ENCODE assay signal across 8 cellular contexts in genomic region chr16:82456683-82457082, GRCh38.
DNase-seq lines count a peak whose midpoint lies in the region; ATAC-seq and TF ChIP-seq lines count a peak whose summit lies in the region.

No MANE protein-coding gene starts in this region.

- H3K36me3 ChIP-seq in SJCRH30 (no peaks in the 10 kb centered on the region), liver (ENCODE audit: control insufficient read depth in 4 of 4, insufficient read depth in 3 of 4, low read depth in 1 of 4, low read length in 3 of 4) (no peaks in the 10 kb centered on the region)

- no peak for TF ChIP-seq EP300 in Ishikawa (IDR thresholded peaks at IDR 0.05; ENCODE audit: borderline replicate concordance)

- 5% methylated on average over 4 of the region's 4 CpGs for WGBS in liver

- peak; percentile 68 for TF ChIP-seq CTCF in liver (IDR thresholded peaks at IDR 0.05; ENCODE audit: low read depth, low read length, missing input control)

- H3K9ac ChIP-seq in liver (ENCODE audit: low read depth in 1 of 2, low read length in 2 of 2): no peak overlapping the region

- DNase-seq in NCI-H1417 (lab: John Stamatoyannopoulos, UW) (peak; percentile 29 to 74 (median 66)), NCI-H1417 treated with DMSO at 0.1 percent for 48 hours (lab: John Stamatoyannopoulos, UW) (no peak), SJCRH30 (peak; percentile 29 to 64), cerebellar cortex (ENCODE audit: low spot score) (peak; percentile 43)
- peak; percentile 43 for DNase-seq in stimulated activated naive CD8-positive, alpha-beta T cell treated with anti-CD3 and anti-CD28 coated beads, Interleukin-15, Interleukin-2, amounts not matched to agents 100 U/mL and 50 U/mL, for 24 hours

- H3K27ac ChIP-seq in SJCRH30 (no peak overlapping the region), liver (ENCODE audit: low read depth in 1 of 2, low read length in 2 of 2) (no peak overlapping the region)

- H3K4me3 ChIP-seq in SJCRH30: no peak overlapping the region
- no peak overlapping the region for H3K4me3 ChIP-seq in liver (ENCODE audit: low read depth in 1 of 3, low read length in 3 of 3)

- ATAC-seq in GM21390 (IDR thresholded peaks at IDR 0.05; ENCODE audit: unreplicated experiment): peak; percentile 89
- peak; percentile 59 for ATAC-seq in stimulated activated naive CD8-positive, alpha-beta T cell treated with anti-CD3 and anti-CD28 coated beads, Interleukin-15, Interleukin-2, amounts not matched to agents 100 U/mL and 50 U/mL, for 24 hours

- no peaks in the 10 kb centered on the region for H3K4me1 ChIP-seq in SJCRH30
- H3K4me1 ChIP-seq in liver (ENCODE audit: control insufficient read depth in 4 of 4, insufficient read depth in 4 of 4, low read length in 3 of 4): no peaks in the 10 kb centered on the region

- TF ChIP-seq RAD21 in Ishikawa (IDR thresholded peaks at IDR 0.05; ENCODE audit: low read depth) (peak; percentile 65), liver (IDR thresholded peaks at IDR 0.05) (peak; percentile 67 to 77)

- H3K9me3 ChIP-seq in SJCRH30 (replicated peaks): no peaks in the 10 kb centered on the region
- no peaks in the 10 kb centered on the region for H3K9me3 ChIP-seq in liver (ENCODE audit: control insufficient read depth in 4 of 4, low read length in 3 of 4)

- H3K27me3 ChIP-seq in SJCRH30: no peaks in the 10 kb centered on the region
- H3K27me3 ChIP-seq in liver (ENCODE audit: control insufficient read depth in 4 of 4, insufficient read depth in 4 of 4, low read length in 3 of 4): peaks cover 0 to 4% (median 0%) of the 10 kb centered on the region in 4 donors

TF ChIP-seq in Ishikawa, 13 proteins besides CTCF, POLR2A, EP300 and RAD21:
- TF ChIP-seq MAX (IDR thresholded peaks at IDR 0.05) (no peak), CEBPB (IDR thresholded peaks at IDR 0.05) (no peak), FOXM1 (IDR thresholded peaks at IDR 0.05; ENCODE audit: borderline replicate concordance, low read depth) (no peak)
TF ChIP-seq in Ishikawa: peak in this region for 0.

TF ChIP-seq in liver, 16 proteins besides CTCF, POLR2A, EP300 and RAD21:
- TF ChIP-seq ZBTB33 (IDR thresholded peaks at IDR 0.05): no peak
- no peak for TF ChIP-seq TAF1 (conservative IDR thresholded peaks at IDR 0.05)
- TF ChIP-seq ATF3 (IDR thresholded peaks at IDR 0.05): no peak
- TF ChIP-seq HNF4G (IDR thresholded peaks at IDR 0.05): no peak
- no peak for TF ChIP-seq HNF4A (conservative IDR thresholded peaks at IDR 0.05)
- TF ChIP-seq YY1 (IDR thresholded peaks at IDR 0.05): no peak
- no peak for TF ChIP-seq NR2F2 (IDR thresholded peaks at IDR 0.05)
- no peak for TF ChIP-seq GABPA (IDR thresholded peaks at IDR 0.05 in 1 of 2, conservative IDR thresholded peaks at IDR 0.05 in 1 of 2)
